6 cellular contexts compared by ENCODE assay signal in genomic region chr1:45384213-45384612, GRCh38. TPM values are rescaled to one million over a fixed set of nuclear protein-coding genes. Genes with fewer than 3 reads are reported as not detected.
"Had no signal": no experiment of that assay in that cellular context is flagged by ENCODE, and none has a peak within 500 bp of the region (broad histone marks: within the 10 kb centered on the region; RNA-seq: fewer than 3 reads in every experiment).

No MANE protein-coding gene starts in this region.

RNA-seq across cellular contexts. Expression of gene HPDL, which starts 57.5 kb away (rescaled TPM):
- total RNA-seq: left lobe of liver, left ventricle myocardium inferior, left ventricle myocardium superior, lower lobe of right lung, mononuclear cell, myocyte had no signal
